8 cellular contexts compared by ENCODE assay signal in genomic region chr14:73723411-73723798, GRCh38. TPM values are rescaled to one million over a fixed set of nuclear protein-coding genes. Genes with fewer than 3 reads are reported as not detected.
DNase-seq lines count a peak whose midpoint lies in the region; ATAC-seq lines count a peak whose summit lies in the region.

No MANE protein-coding gene starts in this region.

- no peak overlapping the region for H3K23ac ChIP-seq in mesendoderm (ENCODE audit: low read length)

- no peaks in the 10 kb centered on the region for H3K27me3 Mint-ChIP-seq in central memory CD8-positive, alpha-beta T cell
- H3K27me3 Mint-ChIP-seq in naive thymus-derived CD4-positive, alpha-beta T cell: no peaks in the 10 kb centered on the region

- no peaks in the 10 kb centered on the region for H3K27me3 ChIP-seq in naive thymus-derived CD4-positive, alpha-beta T cell (ENCODE audit: control insufficient read depth in 2 of 2, insufficient read depth in 2 of 2, low read length in 2 of 2)
- no peaks in the 10 kb centered on the region for H3K27me3 ChIP-seq in mesendoderm (ENCODE audit: insufficient read depth, low read length, poor library complexity)
- H3K27me3 ChIP-seq in SJCRH30: no peaks in the 10 kb centered on the region

- no peak overlapping the region for H3K4me3 ChIP-seq in naive thymus-derived CD4-positive, alpha-beta T cell (ENCODE audit: low read length)
- H3K4me3 ChIP-seq in mesendoderm (ENCODE audit: low read length): no peak overlapping the region
- no peak overlapping the region for H3K4me3 ChIP-seq in SJCRH30

- no peaks in the 10 kb centered on the region for H3K79me2 ChIP-seq in mesendoderm (ENCODE audit: control insufficient read depth, insufficient read depth, low read length)

- peaks cover 2% of the 10 kb centered on the region for H3K4me1 Mint-ChIP-seq in central memory CD8-positive, alpha-beta T cell
- H3K4me1 Mint-ChIP-seq in naive thymus-derived CD4-positive, alpha-beta T cell: peaks cover 0 to 14% (median under 1%) of the 10 kb centered on the region in 7 donors

- POLR2A ChIA-PET in naive thymus-derived CD4-positive, alpha-beta T cell (lab: Charles Lee): interaction anchor here (1.3 kb wide), 1 partner anchor 35 kb away, joined by 3 read pairs; no protein-coding TSS in a partner anchor

- H2BK15ac ChIP-seq in mesendoderm (replicated peaks; ENCODE audit: low read depth): no peak overlapping the region

- no peak overlapping the region for H3K18ac ChIP-seq in mesendoderm (ENCODE audit: low read length)

- H3K79me1 ChIP-seq in mesendoderm (ENCODE audit: low read length): no peaks in the 10 kb centered on the region

- no peak overlapping the region for H3K4ac ChIP-seq in mesendoderm (ENCODE audit: low read depth, low read length)

- H3K4me3 Mint-ChIP-seq in central memory CD8-positive, alpha-beta T cell: no peak overlapping the region
- H3K4me3 Mint-ChIP-seq in naive thymus-derived CD4-positive, alpha-beta T cell: no peak overlapping the region

- no peak overlapping the region for H2BK120ac ChIP-seq in mesendoderm (ENCODE audit: low read depth, low read length)

- in situ Hi-C loops in ACHN (cut with HindIII; ENCODE audit: low pct_ligation_motif_present, low pct_unique_long_range_greater_than_20kb, low sequenced_read_pairs): no loop called here

- H3K4me2 ChIP-seq in mesendoderm (ENCODE audit: low read length): no peak overlapping the region

- no peak overlapping the region for H3K56ac ChIP-seq in mesendoderm (ENCODE audit: low read length)

- H3K36me3 Mint-ChIP-seq in central memory CD8-positive, alpha-beta T cell (ENCODE audit: insufficient read depth): peaks cover 58% of the 10 kb centered on the region
- H3K36me3 Mint-ChIP-seq in naive thymus-derived CD4-positive, alpha-beta T cell: peaks cover 15 to 34% (median 20%) of the 10 kb centered on the region in 5 donors

- peak; percentile 55 for ATAC-seq in HG03108 (IDR thresholded peaks at IDR 0.05; ENCODE audit: unreplicated experiment)
- ATAC-seq in central memory CD8-positive, alpha-beta T cell (replicated peaks; ENCODE audit: extremely low read depth, poor library complexity, severe bottlenecking): no peak
- ATAC-seq in naive thymus-derived CD4-positive, alpha-beta T cell: no peak
- ATAC-seq in HG03469 (IDR thresholded peaks at IDR 0.05; ENCODE audit: unreplicated experiment): no peak

- DNase-seq in ACHN (peak; percentile 36), mesendoderm (no peak), GM19240 (ENCODE audit: insufficient read length, low spot score) (no peak), SJCRH30 (no peak)
- no peak for DNase-seq in central memory CD8-positive, alpha-beta T cell (ENCODE audit: low spot score in 2 of 2)
- DNase-seq in naive thymus-derived CD4-positive, alpha-beta T cell: no peak

- no CpG with 5 or more reads among the region's 7 CpGs for WGBS in mesendoderm (ENCODE audit: extremely low coverage, insufficient coverage, low lambda C conversion rate)

- H3K9me3 ChIP-seq in naive thymus-derived CD4-positive, alpha-beta T cell (ENCODE audit: control insufficient read depth in 2 of 3, low read length in 3 of 3): no peaks in the 10 kb centered on the region
- H3K9me3 ChIP-seq in SJCRH30 (replicated peaks): no peaks in the 10 kb centered on the region

- no peak overlapping the region for H2BK5ac ChIP-seq in mesendoderm (ENCODE audit: low read length)

- H3K9me3 Mint-ChIP-seq in central memory CD8-positive, alpha-beta T cell: no peaks in the 10 kb centered on the region
- H3K9me3 Mint-ChIP-seq in naive thymus-derived CD4-positive, alpha-beta T cell: peaks cover 0 to 1% (median 0%) of the 10 kb centered on the region in 11 donors

- peak overlapping the region; percentile 38 for H3K27ac Mint-ChIP-seq in central memory CD8-positive, alpha-beta T cell (ENCODE audit: low read depth)
- peak overlapping the region in 8 of 9 donors; percentile 6 to 89 (median 40) for H3K27ac Mint-ChIP-seq in naive thymus-derived CD4-positive, alpha-beta T cell

- intact Hi-C loops in naive thymus-derived CD4-positive, alpha-beta T cell (cut with micrococcal nuclease): no loop called here

- H2AK5ac ChIP-seq in mesendoderm (ENCODE audit: low read length): no peak overlapping the region

- CTCF ChIA-PET in naive thymus-derived CD4-positive, alpha-beta T cell (lab: Charles Lee): interaction anchor here (1.4 kb wide), 1 partner anchor 54 kb away, joined by 3 read pairs; no protein-coding TSS in a partner anchor

- peaks cover 3 to 5% of the 10 kb centered on the region in 2 donors for H3K4me1 ChIP-seq in naive thymus-derived CD4-positive, alpha-beta T cell (ENCODE audit: control insufficient read depth in 2 of 2, insufficient read depth in 2 of 2, low read length in 2 of 2)
- no peaks in the 10 kb centered on the region for H3K4me1 ChIP-seq in mesendoderm (ENCODE audit: control insufficient read depth, low read depth, low read length)
- peaks cover 38% of the 10 kb centered on the region for H3K4me1 ChIP-seq in SJCRH30

- no peak overlapping the region for H4K5ac ChIP-seq in mesendoderm (ENCODE audit: low read length)

- H4K8ac ChIP-seq in mesendoderm (ENCODE audit: low read depth, low read length): no peak overlapping the region

- peak overlapping the region; percentile 27 for H3K27ac ChIP-seq in naive thymus-derived CD4-positive, alpha-beta T cell (ENCODE audit: low read depth, low read length)
- H3K27ac ChIP-seq in mesendoderm (ENCODE audit: low read depth, low read length) (no peak overlapping the region), SJCRH30 (no peak overlapping the region)

- H3K9ac ChIP-seq in mesendoderm (ENCODE audit: low read length): no peak overlapping the region

- H3K36me3 ChIP-seq in naive thymus-derived CD4-positive, alpha-beta T cell (ENCODE audit: control insufficient read depth in 2 of 3, insufficient read depth in 3 of 3, low read length in 3 of 3): peaks cover 32 to 98% (median 52%) of the 10 kb centered on the region in 3 experiments
- H3K36me3 ChIP-seq in mesendoderm (ENCODE audit: control insufficient read depth, insufficient read depth, low read length): peaks cover 1% of the 10 kb centered on the region
- peaks cover 77% of the 10 kb centered on the region for H3K36me3 ChIP-seq in SJCRH30

RNA-seq across cellular contexts. Expression of gene PNMA1, which starts 9.2 kb away (rescaled TPM):
- total RNA-seq in naive thymus-derived CD4-positive, alpha-beta T cell: 10 to 100 TPM; 21.6 to 40.4 (median 37.1) TPM
- 10 to 100 TPM; 43.5 to 44.0 TPM for polyA plus RNA-seq in naive thymus-derived CD4-positive, alpha-beta T cell
- polyA plus RNA-seq in mesendoderm (2013, experiment 1 of 2): 34.5 TPM
- 34.4 TPM for polyA plus RNA-seq in mesendoderm (2013, experiment 2 of 2)
- 11.0 and 11.3 TPM in 2 replicates for total RNA-seq in SJCRH30 (2014; rRNA removed; shearing (Covaris generic))
